In the genomic region with DNA sequence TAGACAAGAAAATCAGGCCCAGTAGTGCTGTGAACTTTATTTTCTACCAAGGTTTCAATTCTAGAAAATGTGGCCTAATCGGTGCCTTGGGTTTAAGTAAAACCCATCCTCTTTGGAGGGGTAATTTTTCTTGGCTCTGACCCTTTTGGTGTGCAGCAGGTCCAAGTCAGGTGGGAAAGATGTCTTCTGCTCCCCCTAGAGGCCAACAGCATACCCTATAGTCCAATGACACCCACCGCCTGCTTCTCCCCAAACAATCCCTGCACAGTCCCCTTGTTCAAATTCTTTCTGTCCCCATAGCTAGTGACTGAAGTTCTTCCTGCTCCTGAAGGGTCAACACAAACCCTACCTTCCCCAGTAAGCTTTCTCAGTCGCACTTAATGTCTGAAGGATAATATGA, we compare ENCODE assay signal across 11 cellular contexts.
A peak's percentile ranks its signal among the peaks of the same experiment; 100 is the strongest.
DNase-seq lines count a peak whose midpoint lies in the region; ATAC-seq, FAIRE-seq and TF ChIP-seq lines count a peak whose summit lies in the region.
"Had no signal": no experiment of that assay in that cellular context is flagged by ENCODE, and none has a peak within 500 bp of the region (broad histone marks: within the 10 kb centered on the region; RNA-seq: fewer than 3 reads in every experiment).

No MANE protein-coding gene starts in this region.

- H3K4me1 ChIP-seq in K562 (replicated peaks in 1 of 2; ENCODE audit: control insufficient read depth in 2 of 2, insufficient read depth in 2 of 2, low read length in 2 of 2) = no peaks in the 10 kb centered on the region
- H3K4me1 ChIP-seq: uterus had no signal

- in situ Hi-C loops in K562 (cut with MboI) (no loop called here), G401 (cut with HindIII; ENCODE audit: low sequenced_read_pairs) (no loop called here)

- H3K27me3 Mint-ChIP-seq in progenitor cell of endocrine pancreas = peaks cover 6% of the 10 kb centered on the region
- H3K27me3 Mint-ChIP-seq: dendritic cell treated with granulocyte-macrophage colony-stimulating factor and Interleukin-4, amounts not matched to agents 40 ng/mL and 50 ng/mL, for 4 days had no signal

- no peak for TF ChIP-seq POLR2A in K562 (conservative IDR thresholded peaks at IDR 0.05)

- TF ChIP-seq CTCF in K562 (IDR thresholded peaks at IDR 0.05 in 2 of 3, conservative IDR thresholded peaks at IDR 0.05 in 1 of 3; ENCODE audit: insufficient read depth in 2 of 3, low read depth in 1 of 3, low read length in 3 of 3) (peak; percentile 29 to 58 (median 44); a peak in 5 of 6 replicates), progenitor cell of endocrine pancreas (IDR thresholded peaks at IDR 0.05; ENCODE audit: unreplicated experiment) (peak; percentile 43)

- peak in 1 of 2 experiments; percentile 10; a peak in 1 of 4 replicates for TF ChIP-seq RAD21 in K562 (CRISPR knock-in tag; conservative IDR thresholded peaks at IDR 0.05 in 1 of 2, IDR thresholded peaks at IDR 0.05 in 1 of 2)

- CTCF ChIA-PET in K562 (lab: Yijun Ruan, JAX; ENCODE audit: low intra/inter-chr PET ratio) = no interaction called here

- H3K36me3 ChIP-seq in K562 (ENCODE audit: control insufficient read depth, insufficient read depth, low read length) = no peaks in the 10 kb centered on the region
- H3K36me3 ChIP-seq: uterus had no signal

- TF ChIP-seq EP300 in K562 (IDR thresholded peaks at IDR 0.05; ENCODE audit: low read length) = no peak

- H3K27ac Mint-ChIP-seq in progenitor cell of endocrine pancreas = no peak overlapping the region
- H3K27ac Mint-ChIP-seq: dendritic cell treated with granulocyte-macrophage colony-stimulating factor and Interleukin-4, amounts not matched to agents 40 ng/mL and 50 ng/mL, for 4 days; memory B cell had no signal

- no peaks in the 10 kb centered on the region for H3K4me1 Mint-ChIP-seq in progenitor cell of endocrine pancreas (ENCODE audit: low read depth)
- H3K4me1 Mint-ChIP-seq: memory B cell had no signal

- H3K9ac ChIP-seq in K562 (ENCODE audit: insufficient read depth in 1 of 2, low read depth in 2 of 2, low read length in 2 of 2) = no peak overlapping the region

- peak; percentile 46 for FAIRE-seq in K562 (lab: Jason Lieb, UNC)

- ATAC-seq in K562 = peak; percentile 82

- POLR2A ChIA-PET in K562 (lab: Yijun Ruan, JAX) = no interaction called here

- no peak overlapping the region for H3K4me3 Mint-ChIP-seq in progenitor cell of endocrine pancreas (ENCODE audit: low read depth)
- H3K4me3 Mint-ChIP-seq: dendritic cell treated with granulocyte-macrophage colony-stimulating factor and Interleukin-4, amounts not matched to agents 40 ng/mL and 50 ng/mL, for 4 days; memory B cell had no signal

- intact Hi-C loops in K562 (cut with micrococcal nuclease) = no loop called here

- H3K4me2 ChIP-seq in K562 (ENCODE audit: insufficient read depth, low read length) = no peak overlapping the region

- no TSS peak for BruUV-seq in K562 (replicated peaks; lab: Mats Ljungman, UMichigan)

- 7% methylated on average over 3 of the region's 3 CpGs for WGBS in K562 (ENCODE audit: insufficient coverage, low coverage, missing lambda C conversion rate)

- no peaks in the 10 kb centered on the region for H3K9me3 ChIP-seq in K562 (replicated peaks; ENCODE audit: control insufficient read depth, insufficient read depth, low read depth, low read length)
- H3K9me3 ChIP-seq: uterus had no signal

- peaks cover 4% of the 10 kb centered on the region for H3K36me3 Mint-ChIP-seq in progenitor cell of endocrine pancreas (ENCODE audit: insufficient read depth)
- H3K36me3 Mint-ChIP-seq: memory B cell had no signal

- no peak overlapping the region for H2AFZ ChIP-seq in K562 (ENCODE audit: low read depth, low read length)

- H3K9me3 Mint-ChIP-seq in progenitor cell of endocrine pancreas (ENCODE audit: low read depth) = peaks cover 21% of the 10 kb centered on the region

- no peaks in the 10 kb centered on the region for H3K27me3 ChIP-seq in K562 (ENCODE audit: control insufficient read depth in 2 of 2, insufficient read depth in 2 of 2, low read length in 2 of 2)
- H3K27me3 ChIP-seq: uterus had no signal

- no peaks in the 10 kb centered on the region for H3K9me1 ChIP-seq in K562 (ENCODE audit: control insufficient read depth, insufficient read depth, low read length)

- H3K79me2 ChIP-seq in K562 (ENCODE audit: control insufficient read depth, insufficient read depth, low read length) = no peaks in the 10 kb centered on the region

- no peak overlapping the region for H3K4me3 ChIP-seq in K562
- H3K4me3 ChIP-seq: uterus had no signal

- no peaks in the 10 kb centered on the region for H4K20me1 ChIP-seq in K562 (replicated peaks; ENCODE audit: control insufficient read depth, insufficient read depth, low read length)

- no peak overlapping the region for H3K27ac ChIP-seq in K562 (ENCODE audit: extremely low read depth, low read depth, low read length)
- H3K27ac ChIP-seq: uterus had no signal

- DNase-seq in NCI-H82 (lab: John Stamatoyannopoulos, UW) (peak; percentile 51), NCI-H82 treated with DMSO at 0.1 percent for 48 hours (lab: John Stamatoyannopoulos, UW; ENCODE audit: unreplicated experiment) (no peak), HT1080 (ENCODE audit: low read depth) (peak; percentile 29), K562 (ENCODE audit: extremely low read depth in 1 of 4, low spot score in 3 of 4) (peak; percentile 21 to 43 (median 30)), progenitor cell of endocrine pancreas (ENCODE audit: low spot score, unreplicated experiment) (no peak), G401 (ENCODE audit: low spot score) (no peak), GM19240 (ENCODE audit: insufficient read length, low spot score) (no peak)
- no peak for DNase-seq in activated CD8-positive, alpha-beta memory T cell treated with anti-CD3 and anti-CD28 coated beads for 24 hours
- DNase-seq: uterus had no signal

TF ChIP-seq in K562, 482 proteins besides CTCF, POLR2A, EP300 and RAD21:
- no peak for TF ChIP-seq HEY1 (CRISPR knock-in tag; IDR thresholded peaks at IDR 0.05; ENCODE audit: borderline replicate concordance)

Comparison
In these comparisons a context has a peak if more than half of its experiments do, and no peak if none do; other contexts are left out.
1. DNase-seq: peak in NCI-H82 (single experiment), HT1080 (single experiment) and K562 (4 of 4); none in NCI-H82 treated with DMSO at 0.1 percent for 48 hours (single experiment), progenitor cell of endocrine pancreas (single experiment), G401 (single experiment), activated CD8-positive, alpha-beta memory T cell treated with anti-CD3 and anti-CD28 coated beads for 24 hours (single experiment) and GM19240 (single experiment).